In the genomic region with DNA sequence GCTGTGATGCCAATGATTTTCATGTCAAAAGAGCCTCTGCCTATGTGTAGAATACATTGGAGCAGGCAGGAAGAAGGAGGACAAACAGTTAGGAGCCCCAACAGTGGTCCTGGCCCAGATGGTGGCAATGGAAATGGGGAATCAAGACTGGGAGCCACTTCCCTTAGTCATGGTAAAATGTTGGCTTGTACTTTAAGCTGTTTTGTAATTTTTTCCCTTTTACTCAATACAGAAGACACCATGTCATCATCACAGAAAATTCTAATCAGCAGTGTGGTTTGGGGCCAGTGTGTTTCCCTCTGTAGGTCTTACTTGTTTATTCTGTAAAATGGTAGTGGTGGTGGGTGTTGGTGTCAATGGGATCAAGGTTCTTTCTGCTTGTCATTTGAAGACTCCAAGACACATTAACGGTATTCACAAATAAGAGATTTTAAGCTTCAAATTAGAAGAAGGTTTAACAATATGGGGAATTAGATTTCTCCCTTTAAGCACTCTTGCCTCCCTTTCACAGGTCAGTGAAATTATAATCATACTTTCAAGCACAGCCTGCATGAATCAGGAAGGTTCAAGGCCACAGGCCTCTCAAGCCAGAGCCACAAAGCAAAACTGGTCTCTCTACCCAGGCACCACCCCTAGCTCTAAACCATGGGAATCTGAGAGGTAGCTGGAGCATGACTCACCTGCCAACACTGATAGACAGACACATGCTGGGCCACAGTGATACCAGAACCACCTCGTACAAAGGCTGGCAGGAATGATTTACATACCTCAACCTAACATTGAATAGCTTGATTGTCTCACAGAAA, we compare ENCODE assay signal across 1 cellular context.
TF ChIP-seq lines count a peak whose summit lies in the region.

No MANE protein-coding gene starts in this region.

TF ChIP-seq in K562, 482 proteins besides CTCF, POLR2A, EP300 and RAD21 (continued from another document and continues in another):
- no peak for TF ChIP-seq ZBTB34 (CRISPR knock-in tag; IDR thresholded peaks at IDR 0.05)
- no peak for TF ChIP-seq XRCC5 (IDR thresholded peaks at IDR 0.05; ENCODE audit: low read depth, low read length)
- TF ChIP-seq VEZF1 (CRISPR knock-in tag; IDR thresholded peaks at IDR 0.05), result no peak
- no peak for TF ChIP-seq XRCC4 (IDR thresholded peaks at IDR 0.05; ENCODE audit: extremely low read depth, insufficient read depth, insufficient read length)
- TF ChIP-seq ARID2 (IDR thresholded peaks at IDR 0.05), result no peak
- no peak for TF ChIP-seq ZNF551 (CRISPR knock-in tag; IDR thresholded peaks at IDR 0.05)
- no peak for TF ChIP-seq CBX1 (IDR thresholded peaks at IDR 0.05; ENCODE audit: low read depth)
- TF ChIP-seq NCOA2 (IDR thresholded peaks at IDR 0.05; ENCODE audit: partially characterized antibody in 2 of 2), result no peak
- no peak; the same call in 1 of the 2 replicates for TF ChIP-seq ZNF644 (tag; IDR thresholded peaks at IDR 0.05; ENCODE audit: low read depth)
- no peak for TF ChIP-seq ZEB2 (IDR thresholded peaks at IDR 0.05)
- no peak for TF ChIP-seq SAFB2 (IDR thresholded peaks at IDR 0.05; ENCODE audit: borderline replicate concordance, low read depth, low read length, severe bottlenecking)
- no peak for TF ChIP-seq RHOXF2B (CRISPR knock-in tag; conservative IDR thresholded peaks at IDR 0.05)
- TF ChIP-seq E4F1 (CRISPR knock-in tag; IDR thresholded peaks at IDR 0.05; ENCODE audit: borderline replicate concordance), result no peak
- no peak for TF ChIP-seq ARID4B (CRISPR knock-in tag; IDR thresholded peaks at IDR 0.05)
- no peak for TF ChIP-seq MAFF (IDR thresholded peaks at IDR 0.05; ENCODE audit: low read length)
- no peak for TF ChIP-seq LCOR (CRISPR knock-in tag; IDR thresholded peaks at IDR 0.05)
- 0 out of 2 replicates have a peak, but pooled peaks have one; percentile 32 for TF ChIP-seq ZKSCAN8 (CRISPR knock-in tag; IDR thresholded peaks at IDR 0.05)
- TF ChIP-seq ARNT (IDR thresholded peaks at IDR 0.05), result no peak
- peak; percentile 81; the same call in 1 of the 2 replicates for TF ChIP-seq KLF16 (IDR thresholded peaks at IDR 0.05)
- TF ChIP-seq CEBPB (tag; IDR thresholded peaks at IDR 0.05), result no peak
- TF ChIP-seq TCFL5 (CRISPR knock-in tag; conservative IDR thresholded peaks at IDR 0.05), result no peak
- TF ChIP-seq ZNF830 (CRISPR knock-in tag; IDR thresholded peaks at IDR 0.05), result no peak
- no peak for TF ChIP-seq SREBF2 (CRISPR knock-in tag; IDR thresholded peaks at IDR 0.05)
- peak; percentile 91 for TF ChIP-seq PKNOX1 (IDR thresholded peaks at IDR 0.05)
- no peak for TF ChIP-seq GTF3C2 (IDR thresholded peaks at IDR 0.05; ENCODE audit: borderline replicate concordance, extremely low read depth, insufficient read length)
- TF ChIP-seq JUN (IDR thresholded peaks at IDR 0.05; ENCODE audit: borderline replicate concordance, low read depth, low read length), result peak; percentile 90
- TF ChIP-seq JUN (CRISPR knock-in tag; IDR thresholded peaks at IDR 0.05; ENCODE audit: borderline replicate concordance), result no peak
- no peak for TF ChIP-seq E2F6 (IDR thresholded peaks at IDR 0.05; ENCODE audit: borderline replicate concordance in 1 of 2, extremely low read depth in 1 of 2, insufficient read depth in 1 of 2, insufficient read length in 1 of 2, low read depth in 1 of 2, low read length in 1 of 2, poor library complexity in 1 of 2, severe bottlenecking in 1 of 2)
- TF ChIP-seq SLC30A9 (CRISPR knock-in tag; IDR thresholded peaks at IDR 0.05), result no peak
- no peak for TF ChIP-seq E2F1 (CRISPR knock-in tag; IDR thresholded peaks at IDR 0.05)
